In the genomic region with DNA sequence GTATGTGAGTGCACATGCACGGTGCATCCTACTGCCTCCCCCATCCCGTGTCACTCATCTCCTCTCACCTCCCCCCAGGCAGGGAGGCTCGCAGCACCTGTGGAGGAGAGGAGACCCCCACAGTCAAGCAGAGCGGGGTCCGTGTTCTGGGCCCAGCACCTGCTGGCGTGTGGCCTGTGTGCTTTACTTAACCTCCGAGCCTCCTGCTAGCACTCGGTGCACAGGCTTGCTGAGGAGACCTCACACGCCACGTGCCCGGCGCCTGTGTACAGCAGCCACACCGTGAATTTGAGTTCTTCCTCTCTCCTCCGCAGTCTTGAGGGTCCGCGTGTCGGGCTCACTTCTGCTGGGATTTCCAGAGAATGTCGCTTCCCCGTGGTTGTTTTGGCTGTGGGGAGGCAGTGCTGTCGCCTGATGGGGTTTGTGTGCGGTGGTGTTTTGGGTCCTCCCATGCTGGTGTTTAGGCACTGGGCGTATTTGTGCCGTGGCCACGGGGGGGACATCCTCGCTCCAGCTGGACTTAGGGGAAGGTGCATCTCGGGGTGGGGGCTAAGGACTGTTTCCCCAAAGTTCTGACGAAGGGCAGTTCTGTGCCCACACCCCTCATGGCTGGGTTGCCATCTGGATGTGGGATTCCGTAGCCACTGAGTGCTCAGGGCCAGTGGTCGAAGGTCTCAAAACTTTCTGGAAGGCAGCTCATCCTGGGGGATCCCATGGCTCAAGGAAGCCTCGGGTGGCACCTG, we compare ENCODE assay signal across 11 cellular contexts. TPM values are rescaled to one million over a fixed set of nuclear protein-coding genes. Genes with fewer than 3 reads are reported as not detected.
DNase-seq lines count a peak whose midpoint lies in the region; ATAC-seq and TF ChIP-seq lines count a peak whose summit lies in the region.
"Had no signal": no experiment of that assay in that cellular context is flagged by ENCODE, and none has a peak within 500 bp of the region (broad histone marks: within the 10 kb centered on the region; RNA-seq: fewer than 3 reads in every experiment).

No MANE protein-coding gene starts in this region.

- TF ChIP-seq CTCF in body of pancreas (IDR thresholded peaks at IDR 0.05) (no peak), thyroid gland (IDR thresholded peaks at IDR 0.05) (no peak)

- H3K27ac ChIP-seq in body of pancreas (peak overlapping the region in 2 of 4 donors; percentile 63 to 80), mesendoderm (ENCODE audit: low read depth, low read length) (peak overlapping the region; percentile 4), thyroid gland (peak overlapping the region; percentile 63 to 77 (median 72))
- H3K27ac ChIP-seq: colonic mucosa had no signal

- peaks cover 2% of the 10 kb centered on the region for H3K9me3 Mint-ChIP-seq in activated CD4-positive, alpha-beta T cell treated with anti-CD3 and anti-CD28 coated beads for 36 hours (ENCODE audit: low read depth)

- TF ChIP-seq POLR2A in body of pancreas (IDR thresholded peaks at IDR 0.05) (no peak), thyroid gland (IDR thresholded peaks at IDR 0.05) (no peak)

- CTCF ChIA-PET in activated CD4-positive, alpha-beta T cell treated with anti-CD3 and anti-CD28 coated beads for 36 hours (lab: Charles Lee) = interaction anchor here (0.6 to 1.2 kb wide), 4 partner anchors 63 to 210 kb away, joined by 3 to 4 read pairs (median 3); no protein-coding TSS in a partner anchor

- H2AK5ac ChIP-seq in mesendoderm (ENCODE audit: low read length) = peak overlapping the region; percentile 89

- no peaks in the 10 kb centered on the region for H3K79me2 ChIP-seq in mesendoderm (ENCODE audit: control insufficient read depth, insufficient read depth, low read length)

- no peak overlapping the region for H3K4me2 ChIP-seq in mesendoderm (ENCODE audit: low read length)

- H2BK15ac ChIP-seq in mesendoderm (replicated peaks; ENCODE audit: low read depth) = no peak overlapping the region

- no peak for ATAC-seq in activated CD4-positive, alpha-beta T cell treated with anti-CD3 and anti-CD28 coated beads for 36 hours
- peak; percentile 8 for ATAC-seq in body of pancreas

- intact Hi-C loops in activated CD4-positive, alpha-beta T cell treated with anti-CD3 and anti-CD28 coated beads for 36 hours (cut with DNase I, micrococcal nuclease) = no loop called here
- intact Hi-C loops in body of pancreas (cut with DNase I) = no loop called here
- intact Hi-C loops in thyroid gland (cut with DNase I) = no loop called here

- peak overlapping the region; percentile 78 for H3K27ac Mint-ChIP-seq in activated CD4-positive, alpha-beta T cell treated with anti-CD3 and anti-CD28 coated beads for 36 hours

- H2BK5ac ChIP-seq in mesendoderm (ENCODE audit: low read length) = peak overlapping the region; percentile 81

- no peaks in the 10 kb centered on the region for H3K9me3 ChIP-seq in body of pancreas
- H3K9me3 ChIP-seq in thyroid gland = no peaks in the 10 kb centered on the region
- H3K9me3 ChIP-seq: colonic mucosa had no signal

- no peak overlapping the region for H4K5ac ChIP-seq in mesendoderm (ENCODE audit: low read length)

- no peak overlapping the region for H3K23ac ChIP-seq in mesendoderm (ENCODE audit: low read length)

- H4K8ac ChIP-seq in mesendoderm (ENCODE audit: low read depth, low read length) = no peak overlapping the region

- H3K56ac ChIP-seq in mesendoderm (ENCODE audit: low read length) = peak overlapping the region; percentile 80

- no peak for DNase-seq in activated CD4-positive, alpha-beta T cell treated with anti-CD3 and anti-CD28 coated beads for 36 hours
- DNase-seq in activated CD4-positive, alpha-beta T cell treated with anti-CD3 and anti-CD28 coated beads, Interleukin-2, amount 50 U/mL, for 48 hours = no peak
- DNase-seq in body of pancreas (peak in 1 of 4 donors; percentile 13), mesendoderm (no peak), thyroid gland (no peak), GM19238 (ENCODE audit: insufficient read length, low spot score) (no peak), NCI-H2171 treated with DMSO at 0.1 percent for 48 hours (lab: John Stamatoyannopoulos, UW) (no peak), AG20443 (ENCODE audit: low spot score) (no peak)
- DNase-seq: MV-4-11 had no signal

- H3K36me3 Mint-ChIP-seq in activated CD4-positive, alpha-beta T cell treated with anti-CD3 and anti-CD28 coated beads for 36 hours (ENCODE audit: low read depth) = no peaks in the 10 kb centered on the region

- H3K9ac ChIP-seq in mesendoderm (ENCODE audit: low read length) = no peak overlapping the region

- POLR2A ChIA-PET in activated CD4-positive, alpha-beta T cell treated with anti-CD3 and anti-CD28 coated beads for 36 hours (lab: Charles Lee) = no interaction called here

- no peaks in the 10 kb centered on the region for H3K79me1 ChIP-seq in mesendoderm (ENCODE audit: low read length)

- peaks cover 4% of the 10 kb centered on the region for H3K27me3 Mint-ChIP-seq in activated CD4-positive, alpha-beta T cell treated with anti-CD3 and anti-CD28 coated beads for 36 hours

- H3K18ac ChIP-seq in mesendoderm (ENCODE audit: low read length) = no peak overlapping the region

- WGBS in body of pancreas, 2 donors = 71 to 73% methylated on average over 21 to 25 of the region's 30 CpGs
- no CpG with 5 or more reads among the region's 30 CpGs for WGBS in mesendoderm (ENCODE audit: extremely low coverage, insufficient coverage, low lambda C conversion rate)
- WGBS in thyroid gland, 2 donors = 80 to 83% methylated on average over 23 to 29 of the region's 30 CpGs

- peak overlapping the region; percentile 67 for H3K4me3 Mint-ChIP-seq in activated CD4-positive, alpha-beta T cell treated with anti-CD3 and anti-CD28 coated beads for 36 hours

- H3K4me3 ChIP-seq in body of pancreas = no peak overlapping the region
- H3K4me3 ChIP-seq in mesendoderm (ENCODE audit: low read length) = no peak overlapping the region
- peak overlapping the region in 1 of 3 donors; percentile 30 for H3K4me3 ChIP-seq in thyroid gland (replicated peaks in 1 of 3)

- H3K4me1 ChIP-seq in body of pancreas = peaks cover 10% of the 10 kb centered on the region
- peaks cover 11% of the 10 kb centered on the region for H3K4me1 ChIP-seq in mesendoderm (ENCODE audit: control insufficient read depth, low read depth, low read length)
- peaks cover 5 to 8% of the 10 kb centered on the region in 2 donors for H3K4me1 ChIP-seq in thyroid gland
- H3K4me1 ChIP-seq: colonic mucosa had no signal

- peak overlapping the region; percentile 41 for H3K4ac ChIP-seq in mesendoderm (ENCODE audit: low read depth, low read length)

- H3K4me1 Mint-ChIP-seq in activated CD4-positive, alpha-beta T cell treated with anti-CD3 and anti-CD28 coated beads for 36 hours = peaks cover 6% of the 10 kb centered on the region

- H2BK120ac ChIP-seq in mesendoderm (ENCODE audit: low read depth, low read length) = no peak overlapping the region

- no peaks in the 10 kb centered on the region for H3K36me3 ChIP-seq in body of pancreas (replicated peaks in 1 of 2; ENCODE audit: insufficient read depth in 1 of 2, low read depth in 2 of 2)
- no peaks in the 10 kb centered on the region for H3K36me3 ChIP-seq in mesendoderm (ENCODE audit: control insufficient read depth, insufficient read depth, low read length)
- no peaks in the 10 kb centered on the region for H3K36me3 ChIP-seq in thyroid gland
- H3K36me3 ChIP-seq: colonic mucosa, left lung had no signal

- H3K27me3 ChIP-seq in body of pancreas = no peaks in the 10 kb centered on the region
- no peaks in the 10 kb centered on the region for H3K27me3 ChIP-seq in mesendoderm (ENCODE audit: insufficient read depth, low read length, poor library complexity)
- H3K27me3 ChIP-seq in thyroid gland = no peaks in the 10 kb centered on the region
- H3K27me3 ChIP-seq: colonic mucosa had no signal

RNA-seq across cellular contexts. Expression of a gene that starts 34.8 kb away (rescaled TPM):
- total RNA-seq in activated CD4-positive, alpha-beta T cell treated with anti-CD3 and anti-CD28 coated beads for 36 hours = 1 to 10 TPM in 1 of 2 experiments, under 1 TPM in 1; 0.74 to 1.3 TPM
- 1 to 10 TPM; 1.0 to 4.6 TPM for total RNA-seq in body of pancreas
- 0.24 TPM for polyA plus RNA-seq in mesendoderm (2013, experiment 1 of 2)
- 0.20 TPM for polyA plus RNA-seq in mesendoderm (2013, experiment 2 of 2)
- total RNA-seq in thyroid gland = 1 to 10 TPM; 6.1 to 9.2 (median 8.3) TPM

RNA-seq across cellular contexts. Expression of a gene that starts 57.2 kb away (rescaled TPM):
- under 1 TPM; 0.16 to 0.21 TPM for total RNA-seq in activated CD4-positive, alpha-beta T cell treated with anti-CD3 and anti-CD28 coated beads for 36 hours
- not detected for total RNA-seq in body of pancreas
- 0.06 TPM for polyA plus RNA-seq in mesendoderm (2013, experiment 1 of 2)
- 0.08 TPM for polyA plus RNA-seq in mesendoderm (2013, experiment 2 of 2)
- total RNA-seq in thyroid gland = 10 to 100 TPM in 1 of 4 donors, 1 to 10 TPM in 3; 2.0 to 17.9 (median 2.7) TPM
